ENCODE assay signal across 8 cellular contexts in genomic region chr1:183180213-183180612, GRCh38. TPM values are rescaled to one million over a fixed set of nuclear protein-coding genes. Genes with fewer than 3 reads are reported as not detected.
DNase-seq lines count a peak whose midpoint lies in the region; ATAC-seq lines count a peak whose summit lies in the region.

No MANE protein-coding gene starts in this region.

- ATAC-seq in esophagus mucosa (peak; percentile 53), GM18520 (IDR thresholded peaks at IDR 0.05; ENCODE audit: unreplicated experiment) (no peak), GM19324 (IDR thresholded peaks at IDR 0.05; ENCODE audit: low FRiP score, unreplicated experiment) (no peak), GM18519 (IDR thresholded peaks at IDR 0.05; ENCODE audit: low FRiP score, unreplicated experiment) (no peak)

- DNase-seq in GM04504 (ENCODE audit: low read depth) (peak; percentile 71), NCI-H2196 treated with DMSO at 0.1 percent for 48 hours (lab: John Stamatoyannopoulos, UW; ENCODE audit: unreplicated experiment) (peak; percentile 55), pulmonary artery endothelial cell (ENCODE audit: low read depth, low spot score) (peak; percentile 68), UCSD-AML1 (lab: John Stamatoyannopoulos, UW; ENCODE audit: unreplicated experiment) (no peak)

RNA-seq across cellular contexts. Expression of gene LAMC2, which starts 5.9 kb away (rescaled TPM):
- total RNA-seq in esophagus mucosa (15.9 TPM), pulmonary artery endothelial cell (13.0 and 24.1 TPM in 2 replicates)
